ENCODE assay signal across 8 cellular contexts in the genomic region with DNA sequence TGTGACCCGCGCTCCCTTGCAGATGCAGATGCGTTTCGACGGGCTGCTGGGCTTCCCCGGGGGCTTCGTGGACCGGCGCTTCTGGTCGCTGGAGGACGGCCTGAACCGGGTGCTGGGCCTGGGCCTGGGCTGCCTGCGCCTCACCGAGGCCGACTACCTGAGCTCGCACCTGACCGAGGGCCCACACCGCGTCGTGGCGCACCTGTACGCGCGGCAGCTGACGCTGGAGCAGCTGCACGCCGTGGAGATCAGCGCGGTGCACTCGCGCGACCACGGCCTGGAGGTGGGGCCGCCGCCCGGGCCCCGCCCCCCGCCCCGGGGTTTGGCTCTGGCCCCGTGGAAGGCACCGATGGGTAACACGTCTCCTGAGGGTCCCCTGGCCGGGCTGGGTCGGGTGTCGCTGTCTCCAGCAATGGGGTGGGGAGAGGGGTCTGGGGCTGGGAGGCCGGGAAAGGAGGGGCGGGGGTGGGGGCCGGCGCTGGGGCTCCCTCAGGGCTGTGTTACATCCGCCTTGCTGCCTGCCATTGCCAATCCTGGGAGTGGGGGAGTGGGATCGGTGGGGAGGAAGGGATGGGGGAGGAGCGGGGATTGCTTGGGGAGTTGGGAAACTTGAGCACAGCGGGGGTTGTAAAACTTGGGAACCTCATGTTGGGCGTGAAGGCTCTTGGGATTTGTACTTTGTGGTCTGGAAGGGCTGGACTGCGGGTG. TPM values are rescaled to one million over a fixed set of nuclear protein-coding genes. Genes with fewer than 3 reads are reported as not detected.
DNase-seq lines count a peak whose midpoint lies in the region; ATAC-seq and TF ChIP-seq lines count a peak whose summit lies in the region.

No MANE protein-coding gene starts in this region.

- DNase-seq in EH (ENCODE audit: low read depth) (peak; percentile 51), SK-N-SH (peak; percentile 89), body of pancreas (peak; percentile 53 to 62 (median 58)), smooth muscle cell (lab: John Stamatoyannopoulos, UW; ENCODE audit: unreplicated experiment) (no peak), NOMO-1 treated with DMSO at 0.1 percent for 48 hours (lab: John Stamatoyannopoulos, UW; ENCODE audit: unreplicated experiment) (no peak)

- H4K20me1 ChIP-seq in SK-N-SH (ENCODE audit: insufficient read depth): no peaks in the 10 kb centered on the region
- H4K20me1 ChIP-seq in smooth muscle cell (ENCODE audit: low read depth): peaks cover 5% of the 10 kb centered on the region

- POLR2A ChIA-PET in SK-N-SH (lab: Yijun Ruan, JAX): interaction anchor here (1.0 to 2.3 kb wide), 4 partner anchors 11 to 40 kb away, joined by 3 to 8 read pairs (median 4); a partner anchor contains a TSS

- H3K27me3 ChIP-seq in SK-N-SH (ENCODE audit: insufficient read depth) (no peaks in the 10 kb centered on the region), body of pancreas (no peaks in the 10 kb centered on the region), iPS-15b (ENCODE audit: control insufficient read depth, insufficient read depth, low read length) (no peaks in the 10 kb centered on the region), smooth muscle cell (ENCODE audit: low read depth) (no peaks in the 10 kb centered on the region)

- H3K9me3 ChIP-seq in SK-N-SH: no peaks in the 10 kb centered on the region
- H3K9me3 ChIP-seq in body of pancreas: no peaks in the 10 kb centered on the region
- H3K9me3 ChIP-seq in iPS-15b (ENCODE audit: control insufficient read depth, insufficient read depth, low read length): no peaks in the 10 kb centered on the region
- no peaks in the 10 kb centered on the region for H3K9me3 ChIP-seq in smooth muscle cell (replicated peaks; ENCODE audit: low read depth)

- 23% methylated on average over 9 of the region's 55 CpGs for WGBS in SK-N-SH (ENCODE audit: low lambda C conversion rate)
- WGBS in body of pancreas, 2 donors: 2 to 9% methylated on average over 5 to 41 of the region's 55 CpGs
- 2% methylated on average over 46 of the region's 55 CpGs for whole genome bisulfite sequencing in smooth muscle cell (ENCODE audit: low lambda C conversion rate)

- ATAC-seq in HG02588 (IDR thresholded peaks at IDR 0.05; ENCODE audit: unreplicated experiment) (peak; percentile 3), body of pancreas (peak; percentile 44), HG02763 (IDR thresholded peaks at IDR 0.05; ENCODE audit: unreplicated experiment) (no peak)

- no peak for TF ChIP-seq CTCF in SK-N-SH (IDR thresholded peaks at IDR 0.05)
- no peak for TF ChIP-seq CTCF in body of pancreas (IDR thresholded peaks at IDR 0.05)
- no peak for TF ChIP-seq CTCF in smooth muscle cell (IDR thresholded peaks at IDR 0.05; ENCODE audit: borderline replicate concordance, insufficient read depth, poor library complexity, severe bottlenecking)

- H3K27ac ChIP-seq in SK-N-SH (ENCODE audit: low read depth in 2 of 2, low read length in 1 of 2): peak overlapping the region; percentile 47 to 88; a peak in 3 of 4 replicates
- peak overlapping the region; percentile 84 to 96 (median 89) for H3K27ac ChIP-seq in body of pancreas
- peak overlapping the region; percentile 28 for H3K27ac ChIP-seq in smooth muscle cell (ENCODE audit: low read depth)

- no peak for TF ChIP-seq EP300 in SK-N-SH (IDR thresholded peaks at IDR 0.05; ENCODE audit: borderline replicate concordance in 1 of 2, low read depth in 1 of 2, low read length in 1 of 2)

- peaks cover 7 to 43% of the 10 kb centered on the region in 2 experiments for H3K36me3 ChIP-seq in SK-N-SH (replicated peaks in 1 of 2; ENCODE audit: control insufficient read depth in 1 of 2, insufficient read depth in 2 of 2, low read length in 1 of 2)
- H3K36me3 ChIP-seq in body of pancreas (replicated peaks in 1 of 2; ENCODE audit: insufficient read depth in 1 of 2, low read depth in 2 of 2): peaks cover 0 to 8% of the 10 kb centered on the region in 2 donors
- peaks cover 48% of the 10 kb centered on the region for H3K36me3 ChIP-seq in iPS-15b (ENCODE audit: control insufficient read depth, insufficient read depth, low read length)
- H3K36me3 ChIP-seq in smooth muscle cell (ENCODE audit: low read depth): no peaks in the 10 kb centered on the region

- no peaks in the 10 kb centered on the region for H3K9me2 ChIP-seq in SK-N-SH

- H3K4me3 ChIP-seq in SK-N-SH (ENCODE audit: low read depth in 2 of 2, low read length in 1 of 2): peak overlapping the region; percentile 91 to 97
- H3K4me3 ChIP-seq in body of pancreas: peak overlapping the region; percentile 84 to 93
- H3K4me3 ChIP-seq in iPS-15b (ENCODE audit: low read depth, low read length): peak overlapping the region; percentile 78
- peak overlapping the region; percentile 95 for H3K4me3 ChIP-seq in smooth muscle cell

- H3K4me1 ChIP-seq in SK-N-SH (ENCODE audit: control insufficient read depth in 1 of 2, insufficient read depth in 2 of 2, low read depth in 1 of 2, low read length in 1 of 2) (peaks cover 0 to 26% of the 10 kb centered on the region in 2 experiments; a peak in 1 of 4 replicates), body of pancreas (peaks cover 25% of the 10 kb centered on the region), iPS-15b (ENCODE audit: control insufficient read depth, insufficient read depth, low read length) (peaks cover 4% of the 10 kb centered on the region), smooth muscle cell (ENCODE audit: low read depth) (no peaks in the 10 kb centered on the region)

- H3K4me2 ChIP-seq in SK-N-SH (peak overlapping the region; percentile 94), smooth muscle cell (peak overlapping the region; percentile 98)

- no peak for TF ChIP-seq RAD21 in SK-N-SH (IDR thresholded peaks at IDR 0.05; ENCODE audit: low read length)

- H3F3A ChIP-seq in SK-N-SH (replicated peaks; ENCODE audit: insufficient read depth) (peaks cover 17% of the 10 kb centered on the region), smooth muscle cell (ENCODE audit: low read depth) (peaks cover 9% of the 10 kb centered on the region)

- CTCF ChIA-PET in SK-N-SH (lab: Yijun Ruan, JAX): interaction anchor here (0.9 to 2.9 kb wide), 5 partner anchors 44 to 262 kb away, joined by 3 to 16 read pairs (median 4); a partner anchor contains a TSS

- H2AFZ ChIP-seq in SK-N-SH (ENCODE audit: low read depth) (peak overlapping the region; percentile 51; the same call in 1 of the 2 replicates), smooth muscle cell (ENCODE audit: low read depth) (no peak overlapping the region)

- intact Hi-C loops in body of pancreas (cut with DNase I): loop anchor here (5.0 to 10.0 kb wide), 2 partner anchors 77 to 261 kb away; a partner anchor contains a TSS

- peaks cover 11% of the 10 kb centered on the region; the same call in 1 of the 2 replicates for H3K79me2 ChIP-seq in SK-N-SH (ENCODE audit: insufficient read depth)
- no peaks in the 10 kb centered on the region for H3K79me2 ChIP-seq in smooth muscle cell (ENCODE audit: low read depth)

- H3K9ac ChIP-seq in SK-N-SH (peak overlapping the region; percentile 82), iPS-15b (ENCODE audit: low read depth, low read length) (peak overlapping the region; percentile 73), smooth muscle cell (ENCODE audit: low read depth) (peak overlapping the region; percentile 84)

- no peak for TF ChIP-seq POLR2A in body of pancreas (IDR thresholded peaks at IDR 0.05)

TF ChIP-seq in SK-N-SH, 30 proteins besides CTCF, POLR2A, EP300 and RAD21:
- TF ChIP-seq TCF12 (IDR thresholded peaks at IDR 0.05) (no peak), MXI1 (IDR thresholded peaks at IDR 0.05; ENCODE audit: low read depth, low read length) (peak; percentile 37; the same call in 1 of the 2 replicates), RCOR1 (IDR thresholded peaks at IDR 0.05; ENCODE audit: low read length) (no peak)
- TF ChIP-seq, protein P1, sequence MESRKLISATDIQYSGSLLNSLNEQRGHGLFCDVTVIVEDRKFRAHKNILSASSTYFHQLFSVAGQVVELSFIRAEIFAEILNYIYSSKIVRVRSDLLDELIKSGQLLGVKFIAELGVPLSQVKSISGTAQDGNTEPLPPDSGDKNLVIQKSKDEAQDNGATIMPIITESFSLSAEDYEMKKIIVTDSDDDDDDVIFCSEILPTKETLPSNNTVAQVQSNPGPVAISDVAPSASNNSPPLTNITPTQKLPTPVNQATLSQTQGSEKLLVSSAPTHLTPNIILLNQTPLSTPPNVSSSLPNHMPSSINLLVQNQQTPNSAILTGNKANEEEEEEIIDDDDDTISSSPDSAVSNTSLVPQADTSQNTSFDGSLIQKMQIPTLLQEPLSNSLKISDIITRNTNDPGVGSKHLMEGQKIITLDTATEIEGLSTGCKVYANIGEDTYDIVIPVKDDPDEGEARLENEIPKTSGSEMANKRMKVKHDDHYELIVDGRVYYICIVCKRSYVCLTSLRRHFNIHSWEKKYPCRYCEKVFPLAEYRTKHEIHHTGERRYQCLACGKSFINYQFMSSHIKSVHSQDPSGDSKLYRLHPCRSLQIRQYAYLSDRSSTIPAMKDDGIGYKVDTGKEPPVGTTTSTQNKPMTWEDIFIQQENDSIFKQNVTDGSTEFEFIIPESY (IDR thresholded peaks at IDR 0.05; ENCODE audit: borderline replicate concordance, low read depth): 0 out of 2 replicates have a peak, but pooled peaks have one; percentile 20

RNA-seq across cellular contexts. Expression of a gene that starts 0.7 kb away (rescaled TPM):
- polyA plus RNA-seq in SK-N-SH (2012; rRNA removed) (45.8 and 45.9 TPM in 2 replicates), smooth muscle cell (47.6 and 48.3 TPM in 2 replicates)
- 28.8 and 35.6 TPM in 2 replicates for polyA plus RNA-seq in SK-N-SH (2012; cell fraction: cytosol; rRNA removed)
- polyA plus RNA-seq in SK-N-SH (2012; cell fraction: nucleus; rRNA removed): 52.3 and 65.9 TPM in 2 replicates
- total RNA-seq in body of pancreas (10 to 100 TPM; 18.7 to 25.4 TPM), smooth muscle cell (15.4 and 17.6 TPM in 2 replicates)

RNA-seq across cellular contexts. Expression of a gene that starts 40.0 kb away (rescaled TPM):
- 42.2 and 43.9 TPM in 2 replicates for polyA plus RNA-seq in SK-N-SH (2012; rRNA removed)
- 15.6 and 21.8 TPM in 2 replicates for polyA plus RNA-seq in SK-N-SH (2012; cell fraction: cytosol; rRNA removed)
- 145 and 161 TPM in 2 replicates for polyA plus RNA-seq in SK-N-SH (2012; cell fraction: nucleus; rRNA removed)
- total RNA-seq in body of pancreas: 10 to 100 TPM; 16.6 to 64.9 TPM
- total RNA-seq in smooth muscle cell: 6.3 and 15.6 TPM in 2 replicates
- polyA plus RNA-seq in smooth muscle cell: 15.3 and 22.5 TPM in 2 replicates

RNA-seq across cellular contexts. Expression of a gene that starts 40.2 kb away (rescaled TPM):
- polyA plus RNA-seq in SK-N-SH (2012; rRNA removed): 2.4 and 3.1 TPM in 2 replicates
- 1.7 and 2.1 TPM in 2 replicates for polyA plus RNA-seq in SK-N-SH (2012; cell fraction: cytosol; rRNA removed)
- polyA plus RNA-seq in SK-N-SH (2012; cell fraction: nucleus; rRNA removed): 2.5 and 3.1 TPM in 2 replicates
- under 1 TPM; under 0.01 to 0.26 TPM for total RNA-seq in body of pancreas
- 0.22 TPM in 1 of 2 replicates, not detected in the other for total RNA-seq in smooth muscle cell
- polyA plus RNA-seq in smooth muscle cell: 1.1 and 2.9 TPM in 2 replicates

Comparison
In these comparisons a context has a peak if more than half of its experiments do, and no peak if none do; other contexts are left out.
1. DNase-seq: peak in EH (single experiment), SK-N-SH (single experiment) and body of pancreas (4 of 4); none in smooth muscle cell (single experiment) and NOMO-1 treated with DMSO at 0.1 percent for 48 hours (single experiment).
2. H3K27ac ChIP-seq: peak in every context shown above with its lines; median percentile 89 in body of pancreas; 68 in SK-N-SH; 28 in smooth muscle cell.
3. Peak in every context shown above with its lines, with median percentiles within 50 percentile points of each other: H3K4me3 ChIP-seq and H3K9ac ChIP-seq.